In the genomic region with DNA sequence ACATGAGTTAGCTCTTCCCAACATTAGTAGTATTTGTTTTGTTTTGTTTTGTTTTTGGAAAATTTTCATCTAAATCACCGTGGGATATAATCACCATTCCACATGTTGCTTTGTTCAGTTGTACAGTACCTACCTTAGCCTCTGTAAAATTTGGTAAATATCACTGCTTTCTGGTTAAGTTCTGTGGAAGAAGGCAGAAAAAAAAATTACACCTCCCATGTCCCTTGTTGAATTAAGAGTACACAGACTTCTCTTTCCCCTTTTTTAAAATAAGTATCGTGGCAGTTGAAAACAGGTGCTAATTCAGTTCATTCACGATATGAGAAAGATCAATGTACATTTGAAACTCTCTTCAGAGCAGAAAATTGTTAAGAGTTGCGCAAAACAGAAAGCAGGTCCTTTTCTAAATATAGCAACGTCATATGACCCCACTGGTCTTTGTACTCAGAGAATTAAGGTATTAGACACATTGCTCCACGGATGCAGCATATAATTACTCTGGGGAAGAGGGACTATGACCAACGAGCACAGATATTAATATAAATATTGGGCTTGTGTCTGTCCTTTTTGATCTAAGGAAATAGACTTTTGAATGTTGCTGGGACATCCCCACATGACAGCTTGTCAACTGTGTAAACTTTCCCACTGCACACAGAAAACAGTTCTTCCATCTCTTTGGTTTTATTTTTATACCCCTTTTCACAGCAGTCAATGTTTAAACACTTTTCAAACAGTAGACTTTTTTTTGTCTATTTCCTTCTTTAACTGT, we compare ENCODE assay signal across 8 cellular contexts. TPM values are rescaled to one million over a fixed set of nuclear protein-coding genes. Genes with fewer than 3 reads are reported as not detected.
DNase-seq lines count a peak whose midpoint lies in the region; ATAC-seq, FAIRE-seq and TF ChIP-seq lines count a peak whose summit lies in the region.

No MANE protein-coding gene starts in this region.

- H3K4me3 ChIP-seq in Jurkat, Clone E6-1 (ENCODE audit: low read length): peak overlapping the region; percentile 17
- H3K4me3 ChIP-seq in astrocyte (ENCODE audit: insufficient read depth, low read depth, low read length): no peak overlapping the region

- no peak for TF ChIP-seq CTCF in astrocyte (IDR thresholded peaks at IDR 0.05; ENCODE audit: insufficient read depth, low read depth, low read length)
- TF ChIP-seq CTCF in neural crest cell (conservative IDR thresholded peaks at IDR 0.05): no peak

- H3K4me2 ChIP-seq in astrocyte (ENCODE audit: low read length): no peak overlapping the region

- no peak overlapping the region for H3K9ac ChIP-seq in astrocyte (ENCODE audit: low read length)

- FAIRE-seq in astrocyte (lab: Jason Lieb, UNC): no peak

- no peaks in the 10 kb centered on the region for H3K36me3 ChIP-seq in astrocyte (ENCODE audit: insufficient read depth, low read length)

- H3K4me3 Mint-ChIP-seq in astrocyte (ENCODE audit: unreplicated experiment): no peak overlapping the region
- no peak overlapping the region for H3K4me3 Mint-ChIP-seq in neural crest cell

- H3K4me1 ChIP-seq in astrocyte (ENCODE audit: insufficient read depth, low read length): peaks cover 14% of the 10 kb centered on the region

- no peaks in the 10 kb centered on the region for H4K20me1 ChIP-seq in astrocyte (ENCODE audit: insufficient read depth, low read length)

- H3K9me3 ChIP-seq in astrocyte (ENCODE audit: insufficient read depth, low read depth, low read length): no peaks in the 10 kb centered on the region

- H3K79me2 ChIP-seq in astrocyte (ENCODE audit: insufficient read depth, low read length): no peaks in the 10 kb centered on the region

- ATAC-seq in GM21786 (IDR thresholded peaks at IDR 0.05; ENCODE audit: unreplicated experiment): peak; percentile 75

- DNase-seq in DMS53 (lab: John Stamatoyannopoulos, UW) (peak; percentile 16), DMS53 treated with DMSO at 0.1 percent for 48 hours (lab: John Stamatoyannopoulos, UW; ENCODE audit: unreplicated experiment) (no peak), astrocyte (ENCODE audit: low read depth) (no peak), neural crest cell (ENCODE audit: low read depth, low spot score) (no peak), NCI-H69 (lab: John Stamatoyannopoulos, UW) (no peak), GM19240 (ENCODE audit: insufficient read length, low spot score) (no peak)
- DNase-seq in Jurkat, Clone E6-1 (ENCODE audit: low read depth, low spot score): peak; percentile 46

- H3K4me1 Mint-ChIP-seq in astrocyte (ENCODE audit: low read depth, unreplicated experiment): peaks cover 25% of the 10 kb centered on the region
- H3K4me1 Mint-ChIP-seq in neural crest cell: peaks cover 19% of the 10 kb centered on the region

- H3K36me3 Mint-ChIP-seq in astrocyte (ENCODE audit: low read depth, unreplicated experiment): no peaks in the 10 kb centered on the region
- H3K36me3 Mint-ChIP-seq in neural crest cell (ENCODE audit: low read depth): no peaks in the 10 kb centered on the region

- H2AFZ ChIP-seq in astrocyte (ENCODE audit: low read depth, low read length): peak overlapping the region; percentile 43

- H3K27ac ChIP-seq in astrocyte (ENCODE audit: low read depth, low read length): no peak overlapping the region

- no peaks in the 10 kb centered on the region for H3K9me3 Mint-ChIP-seq in astrocyte (ENCODE audit: unreplicated experiment)
- no peaks in the 10 kb centered on the region for H3K9me3 Mint-ChIP-seq in neural crest cell

- H3K27ac Mint-ChIP-seq in astrocyte (ENCODE audit: unreplicated experiment): no peak overlapping the region
- H3K27ac Mint-ChIP-seq in neural crest cell (ENCODE audit: unreplicated experiment): peak overlapping the region; percentile 76

- H3K27me3 Mint-ChIP-seq in astrocyte (ENCODE audit: low read depth, unreplicated experiment) (no peaks in the 10 kb centered on the region), neural crest cell (ENCODE audit: low read depth) (no peaks in the 10 kb centered on the region)

- H3K27me3 ChIP-seq in astrocyte (ENCODE audit: insufficient read depth, low read length): no peaks in the 10 kb centered on the region

RNA-seq across cellular contexts. Expression of gene ZNF217, which starts 58.6 kb away (rescaled TPM):
- polyA plus RNA-seq in Jurkat, Clone E6-1 (2012; ENCODE audit: insufficient read depth, insufficient read length): 20.9 TPM
- total RNA-seq in astrocyte (54.6 and 57.9 TPM in 2 replicates), neural crest cell (32.0 and 35.5 TPM in 2 replicates)

Comparison
In these comparisons a context has a peak if more than half of its experiments do, and no peak if none do; other contexts are left out.
1. DNase-seq: peak in DMS53 (single experiment) and Jurkat, Clone E6-1 (single experiment); none in DMS53 treated with DMSO at 0.1 percent for 48 hours (single experiment), astrocyte (single experiment), neural crest cell (single experiment), NCI-H69 (single experiment) and GM19240 (single experiment).